ENCODE assay signal across 20 cellular contexts in genomic region chr16:2496223-2497115, GRCh38. TPM values are rescaled to one million over a fixed set of nuclear protein-coding genes. Genes with fewer than 3 reads are reported as not detected.
"Had no signal": no experiment of that assay in that cellular context is flagged by ENCODE, and none has a peak within 500 bp of the region (broad histone marks: within the 10 kb centered on the region; RNA-seq: fewer than 3 reads in every experiment).

No MANE protein-coding gene starts in this region.

- FAIRE-seq: islet of Langerhans, urothelium cell line had no signal

- ATAC-seq: activated T-helper 17 cell treated with anti-CD3 and anti-CD28 coated beads, Interleukin-2, amount 50 U/mL, for 72 hours; sciatic nerve; T-cell had no signal

- H3K27me3 ChIP-seq: dorsolateral prefrontal cortex, gastrocnemius medialis, left lung, stomach had no signal

- H3K4me3 ChIP-seq: gastrocnemius medialis, left lung, stomach had no signal

- H3K27ac ChIP-seq: left lung had no signal

- DNase-seq: activated CD4-positive, CD25-positive, alpha-beta regulatory T cell treated with anti-CD3 and anti-CD28 coated beads, Interleukin-2, amount 50 U/mL, for 72 hours; activated naive CD4-positive, alpha-beta T cell treated with Interleukin-2 at 50 U/mL for 16 hours; endodermal cell; mesendoderm; occipital lobe; stimulated activated CD4-positive, alpha-beta T cell treated with anti-CD3 and anti-CD28 coated beads, Interleukin-1b, Interleukin-23, amount 100 ng/mL, for 48 hours; stomach; T-cell; T-helper 9 cell had no signal

- H3K9me3 ChIP-seq: gastrocnemius medialis, left lung, stomach had no signal

- H3K36me3 ChIP-seq: gastrocnemius medialis had no signal

RNA-seq across cellular contexts. Expression of gene NTN3, which starts 25.4 kb away (rescaled TPM):
- total RNA-seq: activated CD8-positive, alpha-beta memory T cell treated with anti-CD3 and anti-CD28 coated beads for 36 hours; gastrocnemius medialis; pulmonary artery endothelial cell; T-cell had no signal
- polyA plus RNA-seq: aorta, stomach had no signal

RNA-seq across cellular contexts. Expression of gene CEMP1, which starts 34.7 kb away (rescaled TPM):
- total RNA-seq: activated CD8-positive, alpha-beta memory T cell treated with anti-CD3 and anti-CD28 coated beads for 36 hours; activated T-helper 17 cell treated with anti-CD3 and anti-CD28 coated beads, Interleukin-2, amount 50 U/mL, for 72 hours; aorta; epithelial cell of proximal tubule; gastrocnemius medialis; pulmonary artery endothelial cell; sciatic nerve had no signal
